18 cellular contexts compared by ENCODE assay signal in genomic region chr6:32964776-32965175, GRCh38. TPM values are rescaled to one million over a fixed set of nuclear protein-coding genes. Genes with fewer than 3 reads are reported as not detected.
DNase-seq lines count a peak whose midpoint lies in the region; ATAC-seq and TF ChIP-seq lines count a peak whose summit lies in the region.
"Had no signal": no experiment of that assay in that cellular context is flagged by ENCODE, and none has a peak within 500 bp of the region (broad histone marks: within the 10 kb centered on the region; RNA-seq: fewer than 3 reads in every experiment).

No MANE protein-coding gene starts in this region.

- peaks cover 12% of the 10 kb centered on the region; the same call in 1 of the 2 replicates for H3F3A ChIP-seq in GM23248 (ENCODE audit: insufficient read depth)

- 77 to 82% methylated on average over 5 of the region's 5 CpGs for WGBS in GM23248 (ENCODE audit: low coverage in 1 of 2, low lambda C conversion rate in 2 of 2, missing lambda C conversion rate in 2 of 2), 2 experiments

- H4K20me1 ChIP-seq in GM23248 (ENCODE audit: insufficient read depth): no peaks in the 10 kb centered on the region
- H4K20me1 ChIP-seq: BLaER1 had no signal

- no peak for DNase-seq in activated naive CD8-positive, alpha-beta T cell treated with anti-CD3 and anti-CD28 coated beads, Interleukin-2, amount 50 U/mL, for 24 hours
- DNase-seq in H4 (ENCODE audit: low spot score) (peak; percentile 61), NCI-H345 (lab: John Stamatoyannopoulos, UW) (no peak), GM23248 (no peak), cerebellum (ENCODE audit: low spot score) (no peak)
- DNase-seq: Caco-2, DMS79 treated with DMSO at 0.1 percent for 48 hours, GDM1, NCI-H1930, NCI-H2227 treated with DMSO at 0.1 percent for 48 hours, NCI-H526, PC-3 had no signal

- no peaks in the 10 kb centered on the region for H3K27me3 Mint-ChIP-seq in activated naive CD8-positive, alpha-beta T cell
- H3K27me3 Mint-ChIP-seq in activated naive CD8-positive, alpha-beta T cell treated with anti-CD3 and anti-CD28 coated beads, Interleukin-2, amount 50 U/mL, for 24 hours: no peaks in the 10 kb centered on the region

- H2AFZ ChIP-seq in GM23248: no peak overlapping the region

- peaks cover 76% of the 10 kb centered on the region for H3K79me2 ChIP-seq in GM23248 (ENCODE audit: insufficient read depth)

- no peak overlapping the region for H3K9ac ChIP-seq in GM23248
- H3K9ac ChIP-seq: BLaER1, KMS-11 had no signal

- H3K4me2 ChIP-seq in GM23248 (ENCODE audit: unreplicated experiment): no peak overlapping the region
- H3K4me2 ChIP-seq: BLaER1, KMS-11 had no signal

- no peak overlapping the region for H3K4me3 Mint-ChIP-seq in activated naive CD8-positive, alpha-beta T cell
- no peak overlapping the region for H3K4me3 Mint-ChIP-seq in activated naive CD8-positive, alpha-beta T cell treated with anti-CD3 and anti-CD28 coated beads, Interleukin-2, amount 50 U/mL, for 24 hours

- in situ Hi-C loops in GM23248 (cut with MboI): no loop called here

- no peaks in the 10 kb centered on the region for H3K9me3 ChIP-seq in GM23248 (ENCODE audit: low read depth)
- H3K9me3 ChIP-seq: BLaER1, Caco-2, SJSA1 had no signal

- H3K27me3 ChIP-seq in GM23248 (replicated peaks; ENCODE audit: insufficient read depth): no peaks in the 10 kb centered on the region
- H3K27me3 ChIP-seq: BLaER1, SJSA1 had no signal

- no peaks in the 10 kb centered on the region for H3K36me3 ChIP-seq in GM23248 (ENCODE audit: low read depth)
- H3K36me3 ChIP-seq: BLaER1 had no signal

- H3K4me3 ChIP-seq in GM23248: no peak overlapping the region
- H3K4me3 ChIP-seq: BLaER1, SJSA1 had no signal

- peak overlapping the region; percentile 100 for H3K27ac ChIP-seq in VCaP
- H3K27ac ChIP-seq in GM23248: no peak overlapping the region
- H3K27ac ChIP-seq: BLaER1, KMS-11, SJSA1 had no signal

- no peak for TF ChIP-seq CTCF in VCaP (conservative IDR thresholded peaks at IDR 0.05)

- no peaks in the 10 kb centered on the region for H3K9me2 ChIP-seq in GM23248 (ENCODE audit: insufficient read depth)

- H3K9me3 Mint-ChIP-seq in activated naive CD8-positive, alpha-beta T cell (ENCODE audit: low read depth): no peaks in the 10 kb centered on the region
- H3K9me3 Mint-ChIP-seq in activated naive CD8-positive, alpha-beta T cell treated with anti-CD3 and anti-CD28 coated beads, Interleukin-2, amount 50 U/mL, for 24 hours: no peaks in the 10 kb centered on the region

- H3K36me3 Mint-ChIP-seq in activated naive CD8-positive, alpha-beta T cell: peaks cover under 1% of the 10 kb centered on the region
- peaks cover 10% of the 10 kb centered on the region for H3K36me3 Mint-ChIP-seq in activated naive CD8-positive, alpha-beta T cell treated with anti-CD3 and anti-CD28 coated beads, Interleukin-2, amount 50 U/mL, for 24 hours (ENCODE audit: low read depth)

- H3K27ac Mint-ChIP-seq in activated naive CD8-positive, alpha-beta T cell: peak overlapping the region; percentile 89
- no peak overlapping the region for H3K27ac Mint-ChIP-seq in activated naive CD8-positive, alpha-beta T cell treated with anti-CD3 and anti-CD28 coated beads, Interleukin-2, amount 50 U/mL, for 24 hours

- no peak for ATAC-seq in activated naive CD8-positive, alpha-beta T cell treated with anti-CD3 and anti-CD28 coated beads, Interleukin-2, amount 50 U/mL, for 24 hours
- ATAC-seq: PC-3 had no signal

- peaks cover 63% of the 10 kb centered on the region for H3K4me1 Mint-ChIP-seq in activated naive CD8-positive, alpha-beta T cell (ENCODE audit: low read depth)
- peaks cover 60% of the 10 kb centered on the region for H3K4me1 Mint-ChIP-seq in activated naive CD8-positive, alpha-beta T cell treated with anti-CD3 and anti-CD28 coated beads, Interleukin-2, amount 50 U/mL, for 24 hours

- H3K4me1 ChIP-seq in GM23248 (ENCODE audit: insufficient read depth): peaks cover 20% of the 10 kb centered on the region
- H3K4me1 ChIP-seq: Caco-2 had no signal

RNA-seq across cellular contexts. Expression of gene BRD2, which starts 3.6 kb away (rescaled TPM):
- 52.2 and 57.6 TPM in 2 replicates for total RNA-seq in H4 (2014; rRNA removed; shearing (Covaris generic))
- total RNA-seq in GM23248 (2014; rRNA removed; shearing (Covaris generic)): 85.4 and 95.7 TPM in 2 replicates
- polyA plus RNA-seq in GM23248 (2016; fragmentation: Nextera tagmentation; extraction: Ambion mirVana): 99.9 and 105 TPM in 2 replicates
- total RNA-seq in cerebellum: 77.4 TPM

RNA-seq across cellular contexts. Expression of gene HLA-DMA, which starts 11.9 kb away (rescaled TPM):
- total RNA-seq in H4 (2014; rRNA removed; shearing (Covaris generic)): 10.3 and 13.0 TPM in 2 replicates
- total RNA-seq in GM23248 (2014; rRNA removed; shearing (Covaris generic)): 1.1 and 6.3 TPM in 2 replicates
- 5.6 and 6.2 TPM in 2 replicates for polyA plus RNA-seq in GM23248 (2016; fragmentation: Nextera tagmentation; extraction: Ambion mirVana)
- total RNA-seq in cerebellum: 0.73 TPM

RNA-seq across cellular contexts. Expression of gene HLA-DMB, which starts 23.9 kb away (rescaled TPM):
- 4.5 and 4.6 TPM in 2 replicates for total RNA-seq in H4 (2014; rRNA removed; shearing (Covaris generic))
- not detected in 2 replicates for total RNA-seq in GM23248 (2014; rRNA removed; shearing (Covaris generic))
- 0.46 TPM in 1 of 2 replicates, not detected in the other for polyA plus RNA-seq in GM23248 (2016; fragmentation: Nextera tagmentation; extraction: Ambion mirVana)
- 1.5 TPM for total RNA-seq in cerebellum
- total RNA-seq: Caco-2, PC-3, SJSA1 had no signal

RNA-seq across cellular contexts. Expression of gene HLA-DOA, which starts 44.6 kb away (rescaled TPM):
- total RNA-seq in H4 (2014; rRNA removed; shearing (Covaris generic)): 0.14 TPM in 1 of 2 replicates, not detected in the other
- total RNA-seq in GM23248 (2014; rRNA removed; shearing (Covaris generic)): not detected in 2 replicates
- polyA plus RNA-seq in GM23248 (2016; fragmentation: Nextera tagmentation; extraction: Ambion mirVana): 0.18 TPM in 1 of 2 replicates, not detected in the other
- total RNA-seq in cerebellum: 1.1 TPM
- total RNA-seq: Caco-2, PC-3, SJSA1 had no signal
- polyA plus RNA-seq: AG04450 had no signal
